In the genomic region with DNA sequence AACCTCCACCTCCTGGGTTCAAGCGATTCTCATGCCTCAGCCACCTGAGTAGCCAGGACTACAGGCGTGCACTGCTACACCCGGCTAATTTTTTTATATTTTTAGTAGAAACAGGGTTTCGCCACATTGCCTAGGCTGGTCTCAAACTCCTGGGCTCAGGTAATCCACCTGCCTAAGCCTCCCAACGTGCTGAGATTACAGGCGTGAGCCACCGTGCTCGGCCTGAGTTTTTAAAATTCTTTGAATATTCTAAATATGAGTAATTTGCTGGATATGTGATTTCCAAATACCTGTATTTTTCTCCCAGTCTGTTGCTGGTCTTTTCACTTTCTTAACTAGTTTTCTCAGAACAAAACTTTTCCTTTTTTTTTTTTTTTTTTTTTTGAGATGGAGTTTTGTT, we compare ENCODE assay signal across 29 cellular contexts.
"Had no signal": no experiment of that assay in that cellular context is flagged by ENCODE, and none has a peak within 500 bp of the region (broad histone marks: within the 10 kb centered on the region; RNA-seq: fewer than 3 reads in every experiment).

No MANE protein-coding gene starts in this region.

- H3K9ac ChIP-seq: parathyroid adenoma had no signal

- H3K4me1 Mint-ChIP-seq: neural crest cell had no signal

- H3K4me1 ChIP-seq: parathyroid adenoma, suprapubic skin, tibial nerve had no signal

- H3K4me3 ChIP-seq: psoas muscle, smooth muscle cell, suprapubic skin, tibial nerve had no signal

- ATAC-seq: left colon; naive thymus-derived CD8-positive, alpha-beta T cell; psoas muscle; stimulated activated memory B cell treated with anti-CD40 and anti-IgM and Interleukin-4, amounts not matched to agents 10 μg/mL and 1 μg/mL and 100 μg/mL, for 72 hours had no signal

- H3K27me3 Mint-ChIP-seq: activated CD4-positive, alpha-beta T cell treated with anti-CD3 and anti-CD28 coated beads, Interleukin-2, amount 10 ng/mL, durations not matched to agents 24 days and 14 days; activated CD8-positive, alpha-beta T cell treated with anti-CD3 and anti-CD28 coated beads for 36 hours; activated naive CD8-positive, alpha-beta T cell treated with anti-CD3 and anti-CD28 coated beads, Interleukin-2, amount 10 ng/mL, durations not matched to agents 7 days and 5 days; naive thymus-derived CD8-positive, alpha-beta T cell; stimulated activated memory B cell treated with anti-CD40 and anti-IgM and Interleukin-4, amounts not matched to agents 10 μg/mL and 1 μg/mL and 100 μg/mL, for 72 hours had no signal

- H3K4me3 Mint-ChIP-seq: activated CD8-positive, alpha-beta T cell treated with anti-CD3 and anti-CD28 coated beads for 36 hours; activated naive CD8-positive, alpha-beta T cell treated with anti-CD3 and anti-CD28 coated beads, Interleukin-2, amount 10 ng/mL, durations not matched to agents 7 days and 5 days; naive thymus-derived CD8-positive, alpha-beta T cell; neural crest cell; stimulated activated memory B cell treated with anti-CD40 and anti-IgM and Interleukin-4, amounts not matched to agents 10 μg/mL and 1 μg/mL and 100 μg/mL, for 72 hours had no signal

- H3K9me3 Mint-ChIP-seq: activated CD4-positive, alpha-beta T cell treated with anti-CD3 and anti-CD28 coated beads, Interleukin-2, amount 10 ng/mL, durations not matched to agents 24 days and 14 days; activated naive CD8-positive, alpha-beta T cell treated with anti-CD3 and anti-CD28 coated beads, Interleukin-2, amount 10 ng/mL, durations not matched to agents 7 days and 5 days; naive thymus-derived CD8-positive, alpha-beta T cell; neural crest cell; stimulated activated memory B cell treated with anti-CD40 and anti-IgM and Interleukin-4, amounts not matched to agents 10 μg/mL and 1 μg/mL and 100 μg/mL, for 72 hours had no signal

- H3K27ac ChIP-seq: brain microvascular endothelial cell, parathyroid adenoma, psoas muscle, suprapubic skin, tibial nerve had no signal

- H3K4me2 ChIP-seq: smooth muscle cell had no signal

- FAIRE-seq: astrocyte, endothelial cell of umbilical vein, keratinocyte had no signal

- DNase-seq: activated CD4-positive, alpha-beta T cell treated with anti-CD3 and anti-CD28 coated beads, Interleukin-2, amount 10 ng/mL, durations not matched to agents 24 days and 14 days; activated CD4-positive, CD25-positive, alpha-beta regulatory T cell treated with anti-CD3 and anti-CD28 coated beads, Interleukin-2, amount 50 U/mL, for 72 hours; activated CD8-positive, alpha-beta T cell treated with anti-CD3 and anti-CD28 coated beads for 36 hours; activated effector memory CD4-positive, alpha-beta T cell treated with Interleukin-2 at 50 U/mL for 16 hours; activated naive CD4-positive, alpha-beta T cell treated with Interleukin-2 at 50 U/mL for 16 hours; activated naive CD8-positive, alpha-beta T cell treated with anti-CD3 and anti-CD28 coated beads, Interleukin-2, amount 10 ng/mL, durations not matched to agents 7 days and 5 days; activated T-cell treated with anti-CD3 and anti-CD28 coated beads, Interleukin-2, amount 50 U/mL, for 48 hours; brain microvascular endothelial cell; cortex of kidney; foreskin fibroblast; head of caudate nucleus; hippocampal formation; left colon; naive thymus-derived CD8-positive, alpha-beta T cell; occipital lobe; psoas muscle; stimulated activated CD4-positive, alpha-beta T cell treated with anti-CD3 and anti-CD28 coated beads, Interleukin-1b, Interleukin-23, amount 100 ng/mL, for 48 hours; stimulated activated CD4-positive, alpha-beta T cell treated with anti-CD3 and anti-CD28 coated beads, Interleukin-4, amount 100 ng/mL, for 4 hours; stimulated activated CD8-positive, alpha-beta memory T cell treated with anti-CD3 and anti-CD28 coated beads, Interleukin-4, amount 100 ng/mL, for 48 hours; T-helper 9 cell had no signal

- H3K27me3 ChIP-seq: brain microvascular endothelial cell, suprapubic skin, tibial nerve had no signal

- H2AFZ ChIP-seq: parathyroid adenoma had no signal

- H3K9me3 ChIP-seq: psoas muscle, suprapubic skin, tibial nerve had no signal
